12 cellular contexts compared by ENCODE assay signal in the genomic region with DNA sequence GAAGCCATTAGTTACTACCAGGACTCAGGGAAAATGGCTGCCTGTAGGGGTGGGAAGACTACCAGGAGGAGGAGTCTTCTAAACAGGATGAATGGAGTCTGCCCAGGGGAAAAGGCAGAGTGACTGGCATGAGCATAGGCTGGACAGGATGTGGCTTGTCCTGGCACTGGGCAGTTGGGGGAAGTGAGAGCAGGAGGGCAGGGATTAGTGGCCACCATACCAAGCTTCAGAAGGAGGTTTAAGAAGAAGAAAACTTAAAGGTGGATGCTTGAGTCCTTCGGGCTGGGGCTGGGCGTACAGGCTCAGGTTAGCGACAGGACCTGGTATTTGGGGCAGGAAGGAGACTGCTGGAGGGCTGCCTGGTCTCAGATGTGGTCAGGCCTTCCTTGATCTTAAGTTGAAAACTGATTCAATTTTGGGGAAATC. TPM values are rescaled to one million over a fixed set of nuclear protein-coding genes. Genes with fewer than 3 reads are reported as not detected.
DNase-seq lines count a peak whose midpoint lies in the region; ATAC-seq and TF ChIP-seq lines count a peak whose summit lies in the region.
"Had no signal": no experiment of that assay in that cellular context is flagged by ENCODE, and none has a peak within 500 bp of the region (broad histone marks: within the 10 kb centered on the region; RNA-seq: fewer than 3 reads in every experiment).

No MANE protein-coding gene starts in this region.

- no peaks in the 10 kb centered on the region for H3K4me1 ChIP-seq in mucosa of descending colon (ENCODE audit: low read depth)

- DNase-seq in Ammon's horn (ENCODE audit: low spot score) (peak; percentile 54), GM20000 (ENCODE audit: low spot score) (peak; percentile 4), mucosa of descending colon (peak in 2 of 3 donors; percentile 12 to 14), GM19240 (ENCODE audit: insufficient read length, low spot score) (no peak), cortex of kidney (lab: John Stamatoyannopoulos, UW) (no peak), middle frontal gyrus (ENCODE audit: extremely low spot score, low spot score) (no peak)
- DNase-seq in activated CD4-positive, alpha-beta memory T cell treated with anti-CD3 and anti-CD28 coated beads for 36 hours: peak; percentile 41
- DNase-seq: hypothalamus, NCI-H1417, T-helper 9 cell had no signal

- no peak for TF ChIP-seq CTCF in GM20000 (IDR thresholded peaks at IDR 0.05; ENCODE audit: extremely low read depth, missing control alignments)
- TF ChIP-seq CTCF in mucosa of descending colon (IDR thresholded peaks at IDR 0.05): no peak

- ATAC-seq in mucosa of descending colon (no peak), GM21529 (IDR thresholded peaks at IDR 0.05; ENCODE audit: unreplicated experiment) (no peak)

- POLR2A ChIA-PET in activated CD4-positive, alpha-beta memory T cell treated with anti-CD3 and anti-CD28 coated beads for 36 hours (lab: Charles Lee): interaction anchor here (1.0 kb wide), 1 partner anchor 11 kb away, joined by 3 read pairs; no protein-coding TSS in a partner anchor

- no peaks in the 10 kb centered on the region for H3K36me3 ChIP-seq in mucosa of descending colon (ENCODE audit: low read depth)

- H3K4me3 ChIP-seq in mucosa of descending colon: no peak overlapping the region
- H3K4me3 ChIP-seq: dorsolateral prefrontal cortex had no signal

- no peaks in the 10 kb centered on the region for H3K36me3 Mint-ChIP-seq in activated CD4-positive, alpha-beta memory T cell treated with anti-CD3 and anti-CD28 coated beads for 36 hours

- peaks cover 25% of the 10 kb centered on the region for H3K4me1 Mint-ChIP-seq in activated CD4-positive, alpha-beta memory T cell treated with anti-CD3 and anti-CD28 coated beads for 36 hours (ENCODE audit: low read depth)

- CTCF ChIA-PET in activated CD4-positive, alpha-beta memory T cell treated with anti-CD3 and anti-CD28 coated beads for 36 hours (lab: Charles Lee): interaction anchor here (1.1 to 1.5 kb wide), 3 partner anchors 14 to 181 kb away, joined by 5 to 12 read pairs (median 5); no protein-coding TSS in a partner anchor

- no peaks in the 10 kb centered on the region for H3K9me3 Mint-ChIP-seq in activated CD4-positive, alpha-beta memory T cell treated with anti-CD3 and anti-CD28 coated beads for 36 hours

- no peak overlapping the region for H3K4me3 Mint-ChIP-seq in activated CD4-positive, alpha-beta memory T cell treated with anti-CD3 and anti-CD28 coated beads for 36 hours

- intact Hi-C loops in activated CD4-positive, alpha-beta memory T cell treated with anti-CD3 and anti-CD28 coated beads for 36 hours (cut with micrococcal nuclease): no loop called here
- intact Hi-C loops in mucosa of descending colon (cut with DNase I, micrococcal nuclease): no loop called here

- peak overlapping the region; percentile 44 for H3K27ac Mint-ChIP-seq in activated CD4-positive, alpha-beta memory T cell treated with anti-CD3 and anti-CD28 coated beads for 36 hours

- H3K27me3 Mint-ChIP-seq in activated CD4-positive, alpha-beta memory T cell treated with anti-CD3 and anti-CD28 coated beads for 36 hours: no peaks in the 10 kb centered on the region

- no peaks in the 10 kb centered on the region for H3K9me3 ChIP-seq in mucosa of descending colon

RNA-seq across cellular contexts. Expression of gene NSD1, which starts 5.0 kb away (rescaled TPM):
- 10 to 100 TPM; 54.6 to 55.5 TPM for total RNA-seq in activated CD4-positive, alpha-beta memory T cell treated with anti-CD3 and anti-CD28 coated beads for 36 hours
- 100 to 1,000 TPM in 1 of 3 donors, 10 to 100 TPM in 2; 59.3 to 103 (median 69.7) TPM for total RNA-seq in mucosa of descending colon

RNA-seq across cellular contexts. Expression of gene FGFR4, which starts 41.8 kb away (rescaled TPM):
- under 1 TPM; 0.76 to 0.87 TPM for total RNA-seq in activated CD4-positive, alpha-beta memory T cell treated with anti-CD3 and anti-CD28 coated beads for 36 hours
- 10 to 100 TPM; 25.3 to 60.3 (median 28.9) TPM for total RNA-seq in mucosa of descending colon

Comparison
In these comparisons a context has a peak if more than half of its experiments do, and no peak if none do; other contexts are left out.
1. DNase-seq: peak in Ammon's horn (single experiment), GM20000 (single experiment), activated CD4-positive, alpha-beta memory T cell treated with anti-CD3 and anti-CD28 coated beads for 36 hours (single experiment) and mucosa of descending colon (2 of 3); none in GM19240 (single experiment), cortex of kidney (single experiment) and middle frontal gyrus (single experiment).
2. RNA of gene FGFR4, which starts 41.8 kb away (total RNA-seq): 25.3 to 60.3 TPM in mucosa of descending colon; 0.76 to 0.87 TPM in activated CD4-positive, alpha-beta memory T cell treated with anti-CD3 and anti-CD28 coated beads for 36 hours; every median in the first group is over 10 times any median in the second.